ENCODE assay signal across 15 cellular contexts in genomic region chr5:134603059-134603458, GRCh38. TPM values are rescaled to one million over a fixed set of nuclear protein-coding genes. Genes with fewer than 3 reads are reported as not detected.
A peak's percentile ranks its signal among the peaks of the same experiment; 100 is the strongest.
DNase-seq lines count a peak whose midpoint lies in the region; ATAC-seq, FAIRE-seq and TF ChIP-seq lines count a peak whose summit lies in the region.
"Had no signal": no experiment of that assay in that cellular context is flagged by ENCODE, and none has a peak within 500 bp of the region (broad histone marks: within the 10 kb centered on the region; RNA-seq: fewer than 3 reads in every experiment).

No MANE protein-coding gene starts in this region.

- H2AFZ ChIP-seq in ACC112 (ENCODE audit: low read length, unreplicated experiment) (no peak overlapping the region), PC-3 (ENCODE audit: low read length) (no peak overlapping the region)

- H3K27me3 ChIP-seq in ACC112 (ENCODE audit: insufficient read depth, low read length) (no peaks in the 10 kb centered on the region), PC-3 (ENCODE audit: low read length) (no peaks in the 10 kb centered on the region)

- intact Hi-C loops in PC-3 (cut with micrococcal nuclease) (no loop called here), head of caudate nucleus (cut with DNase I) (no loop called here)

- ATAC-seq in PC-3 = peak; percentile 98

- H3K27ac ChIP-seq in ACC112 (ENCODE audit: low read depth, low read length) = peak overlapping the region; percentile 12; the same call in 1 of the 2 replicates
- peak overlapping the region; percentile 60 for H3K27ac ChIP-seq in PC-3 (ENCODE audit: low read length)

- no peak overlapping the region for H3K4me2 ChIP-seq in PC-3 (ENCODE audit: low read length)

- peaks cover 12% of the 10 kb centered on the region for H3K4me1 ChIP-seq in ACC112 (ENCODE audit: control insufficient read depth, insufficient read depth, low read length, unreplicated experiment)
- peaks cover 12% of the 10 kb centered on the region; the same call in 1 of the 2 replicates for H3K4me1 ChIP-seq in PC-3 (ENCODE audit: insufficient read depth, low read length)

- H3K4me3 ChIP-seq in ACC112 (ENCODE audit: low read depth, low read length) = no peak overlapping the region
- no peak overlapping the region for H3K4me3 ChIP-seq in PC-3 (ENCODE audit: low read length)
- no peak overlapping the region for H3K4me3 ChIP-seq in fibroblast of mammary gland (ENCODE audit: control insufficient read depth, low read depth, low read length)

- DNase-seq in GM19239 (ENCODE audit: insufficient read length, low spot score) (no peak), PC-3 (peak; percentile 73), fibroblast of mammary gland (ENCODE audit: low read depth) (peak; percentile 67), DMS79 treated with DMSO at 0.1 percent for 48 hours (lab: John Stamatoyannopoulos, UW) (no peak), NCI-H1694 treated with DMSO at 0.1 percent for 48 hours (lab: John Stamatoyannopoulos, UW) (no peak), head of caudate nucleus (no peak)
- DNase-seq in activated CD4-positive, CD25-positive, alpha-beta regulatory T cell (lab: John Stamatoyannopoulos, UW) = no peak
- DNase-seq: CD8-positive, alpha-beta memory T cell; NCI-H1048; NK-92 treated with Interleukin-12 subunit alpha and Interleukin-12 subunit beta, amount 100 ng/mL, for 24 hours; stimulated activated CD4-positive, alpha-beta T cell treated with anti-CD3 and anti-CD28 coated beads, Interleukin-1b, Interleukin-23, amount 100 ng/mL, for 48 hours; substantia nigra had no signal

- H3K9me2 ChIP-seq in PC-3 (replicated peaks; ENCODE audit: low read length) = no peaks in the 10 kb centered on the region

- POLR2A ChIA-PET in PC-3 (lab: Charles Lee; ENCODE audit: unreplicated experiment) = interaction anchor here (0.7 kb wide), 1 partner anchor 377 kb away, joined by 3 read pairs; no protein-coding TSS in a partner anchor

- CTCF ChIA-PET in PC-3 (lab: Charles Lee) = interaction anchor here (0.5 to 1.0 kb wide), 2 partner anchors 16 to 51 kb away, joined by 4 to 9 read pairs; no protein-coding TSS in a partner anchor

- H3K9me3 ChIP-seq in PC-3 (ENCODE audit: low read length) = no peaks in the 10 kb centered on the region

- H3K79me2 ChIP-seq in ACC112 (ENCODE audit: control insufficient read depth, insufficient read depth, low read length, unreplicated experiment) = no peaks in the 10 kb centered on the region
- H3K79me2 ChIP-seq in PC-3 (ENCODE audit: low read length) = no peaks in the 10 kb centered on the region

- H3K36me3 ChIP-seq in ACC112 (ENCODE audit: insufficient read depth, low read length) (peaks cover 33% of the 10 kb centered on the region), PC-3 (ENCODE audit: low read depth, low read length) (peaks cover 37% of the 10 kb centered on the region)

- peak; percentile 83 for FAIRE-seq in GM19239 (lab: Jason Lieb, UNC)
- FAIRE-seq: endometrium, keratinocyte had no signal

- H3K9ac ChIP-seq in PC-3 (ENCODE audit: low read length) = no peak overlapping the region

- no TSS peak for BruUV-seq in PC-3 (replicated peaks; lab: Mats Ljungman, UMichigan)

- TF ChIP-seq CTCF in PC-3 (conservative IDR thresholded peaks at IDR 0.05; ENCODE audit: low read depth, low read length) (no peak), fibroblast of mammary gland (conservative IDR thresholded peaks at IDR 0.05; ENCODE audit: control insufficient read depth, insufficient read depth, low read depth, low read length) (no peak)

- H4K20me1 ChIP-seq in PC-3 (ENCODE audit: low read length) = no peaks in the 10 kb centered on the region

- H3F3A ChIP-seq in PC-3 (ENCODE audit: low read length, unreplicated experiment) = no peaks in the 10 kb centered on the region

RNA-seq across cellular contexts. Expression of gene SAR1B, which starts 29.6 kb away (rescaled TPM):
- total RNA-seq in PC-3 (2014; rRNA removed) = 29.1 and 68.4 TPM in 2 replicates

RNA-seq across cellular contexts. Expression of gene SEC24A, which starts 45.5 kb away (rescaled TPM):
- total RNA-seq in PC-3 (2014; rRNA removed) = 5.6 and 7.7 TPM in 2 replicates

Comparison
In these comparisons a context has a peak if more than half of its experiments do, and no peak if none do; other contexts are left out.
1. DNase-seq: peak in PC-3 (single experiment) and fibroblast of mammary gland (single experiment); none in GM19239 (single experiment), DMS79 treated with DMSO at 0.1 percent for 48 hours (single experiment), NCI-H1694 treated with DMSO at 0.1 percent for 48 hours (single experiment), head of caudate nucleus (0 of 42) and activated CD4-positive, CD25-positive, alpha-beta regulatory T cell (0 of 4).